ENCODE assay signal across 8 cellular contexts in genomic region chr5:1140188-1140817, GRCh38. TPM values are rescaled to one million over a fixed set of nuclear protein-coding genes. Genes with fewer than 3 reads are reported as not detected.
A peak's percentile ranks its signal among the peaks of the same experiment; 100 is the strongest.
DNase-seq lines count a peak whose midpoint lies in the region; ATAC-seq and TF ChIP-seq lines count a peak whose summit lies in the region.

No MANE protein-coding gene starts in this region.

- ATAC-seq in HG03432 (IDR thresholded peaks at IDR 0.05; ENCODE audit: unreplicated experiment) = peak; percentile 76
- ATAC-seq in naive thymus-derived CD8-positive, alpha-beta T cell = peak; percentile 95 to 99
- ATAC-seq in GM18867 (IDR thresholded peaks at IDR 0.05; ENCODE audit: unreplicated experiment) = no peak

- TF ChIP-seq CTCF in GM13977 (IDR thresholded peaks at IDR 0.05; ENCODE audit: extremely low read depth, insufficient read depth, missing control alignments) = peak; percentile 77
- TF ChIP-seq CTCF in epithelial cell of esophagus (IDR thresholded peaks at IDR 0.05; ENCODE audit: insufficient read depth, low read depth, low read length, missing control alignments) = peak; percentile 79

- peaks cover 0 to 9% (median 2%) of the 10 kb centered on the region in 5 donors for H3K27me3 Mint-ChIP-seq in naive thymus-derived CD8-positive, alpha-beta T cell

- in situ Hi-C loops in GM13977 (cut with MboI; ENCODE audit: low pct_unique_long_range_greater_than_20kb, low sequenced_read_pairs, unreplicated experiment) = no loop called here

- peaks cover 3 to 9% (median 7%) of the 10 kb centered on the region in 4 donors for H3K4me1 Mint-ChIP-seq in naive thymus-derived CD8-positive, alpha-beta T cell

- no peaks in the 10 kb centered on the region for H3K9me3 Mint-ChIP-seq in naive thymus-derived CD8-positive, alpha-beta T cell

- peak overlapping the region in 3 of 10 donors; percentile 15 to 53 (median 28) for H3K27ac Mint-ChIP-seq in naive thymus-derived CD8-positive, alpha-beta T cell

- peak overlapping the region in 1 of 10 donors; percentile 28 for H3K4me3 Mint-ChIP-seq in naive thymus-derived CD8-positive, alpha-beta T cell

- POLR2A ChIA-PET in naive thymus-derived CD8-positive, alpha-beta T cell (lab: Charles Lee) = interaction anchor here (1.3 to 1.8 kb wide), 3 partner anchors 10 to 46 kb away, joined by 3 to 6 read pairs (median 5); no protein-coding TSS in a partner anchor

- H3K36me3 Mint-ChIP-seq in naive thymus-derived CD8-positive, alpha-beta T cell = no peaks in the 10 kb centered on the region

- no peak overlapping the region for H3K4me3 ChIP-seq in epithelial cell of esophagus (ENCODE audit: low read length)

- DNase-seq in GM13977 (ENCODE audit: low spot score) (peak; percentile 86), NCI-H748 (lab: John Stamatoyannopoulos, UW; ENCODE audit: unreplicated experiment) (peak; percentile 83), epithelial cell of esophagus (ENCODE audit: low read depth) (peak; percentile 23)
- DNase-seq in activated CD8-positive, alpha-beta memory T cell treated with anti-CD3 and anti-CD28 coated beads for 48 hours (ENCODE audit: low read depth in 2 of 3, low spot score in 2 of 3) = peak; percentile 45 to 61 (median 49)
- DNase-seq in naive thymus-derived CD8-positive, alpha-beta T cell = peak; percentile 72 to 90 (median 83)
- DNase-seq in stimulated activated naive CD4-positive, alpha-beta T cell (lab: John Stamatoyannopoulos, UW) = peak; percentile 70 to 88 (median 78)

RNA-seq across cellular contexts. Expression of gene SLC12A7, which starts 28.4 kb away (rescaled TPM):
- 10 to 100 TPM; 60.0 to 68.3 TPM for total RNA-seq in naive thymus-derived CD8-positive, alpha-beta T cell
- polyA plus RNA-seq in naive thymus-derived CD8-positive, alpha-beta T cell = 10 to 100 TPM in 1 of 3 donors, 1 to 10 TPM in 2; 7.3 to 25.4 (median 8.5) TPM

Comparison
In these comparisons a context has a peak if more than half of its experiments do, and no peak if none do; other contexts are left out.
1. DNase-seq: peak in every context shown above with its lines; median percentile 86 in GM13977; 83 in NCI-H748; 83 in naive thymus-derived CD8-positive, alpha-beta T cell; 78 in stimulated activated naive CD4-positive, alpha-beta T cell; 49 in activated CD8-positive, alpha-beta memory T cell treated with anti-CD3 and anti-CD28 coated beads for 48 hours; 23 in epithelial cell of esophagus.